ENCODE assay signal across 2 cellular contexts in genomic region chr16:1466968-1467521, GRCh38.
TF ChIP-seq lines count a peak whose summit lies in the region.

No MANE protein-coding gene starts in this region.

TF ChIP-seq in A549, 52 proteins besides CTCF, POLR2A, EP300 and RAD21 (continued from another document):
- no peak for TF ChIP-seq RNF2 (IDR thresholded peaks at IDR 0.05; ENCODE audit: borderline replicate concordance, low read depth)
- TF ChIP-seq, protein P1, sequence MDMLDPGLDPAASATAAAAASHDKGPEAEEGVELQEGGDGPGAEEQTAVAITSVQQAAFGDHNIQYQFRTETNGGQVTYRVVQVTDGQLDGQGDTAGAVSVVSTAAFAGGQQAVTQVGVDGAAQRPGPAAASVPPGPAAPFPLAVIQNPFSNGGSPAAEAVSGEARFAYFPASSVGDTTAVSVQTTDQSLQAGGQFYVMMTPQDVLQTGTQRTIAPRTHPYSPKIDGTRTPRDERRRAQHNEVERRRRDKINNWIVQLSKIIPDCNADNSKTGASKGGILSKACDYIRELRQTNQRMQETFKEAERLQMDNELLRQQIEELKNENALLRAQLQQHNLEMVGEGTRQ (IDR thresholded peaks at IDR 0.05) = no peak
- no peak for TF ChIP-seq HOXA7 (CRISPR knock-in tag; IDR thresholded peaks at IDR 0.05)
- no peak for TF ChIP-seq PHF8 (IDR thresholded peaks at IDR 0.05; ENCODE audit: borderline replicate concordance, low read depth)
- TF ChIP-seq EHMT2 (IDR thresholded peaks at IDR 0.05; ENCODE audit: low read depth) = no peak
- TF ChIP-seq, protein P2, sequence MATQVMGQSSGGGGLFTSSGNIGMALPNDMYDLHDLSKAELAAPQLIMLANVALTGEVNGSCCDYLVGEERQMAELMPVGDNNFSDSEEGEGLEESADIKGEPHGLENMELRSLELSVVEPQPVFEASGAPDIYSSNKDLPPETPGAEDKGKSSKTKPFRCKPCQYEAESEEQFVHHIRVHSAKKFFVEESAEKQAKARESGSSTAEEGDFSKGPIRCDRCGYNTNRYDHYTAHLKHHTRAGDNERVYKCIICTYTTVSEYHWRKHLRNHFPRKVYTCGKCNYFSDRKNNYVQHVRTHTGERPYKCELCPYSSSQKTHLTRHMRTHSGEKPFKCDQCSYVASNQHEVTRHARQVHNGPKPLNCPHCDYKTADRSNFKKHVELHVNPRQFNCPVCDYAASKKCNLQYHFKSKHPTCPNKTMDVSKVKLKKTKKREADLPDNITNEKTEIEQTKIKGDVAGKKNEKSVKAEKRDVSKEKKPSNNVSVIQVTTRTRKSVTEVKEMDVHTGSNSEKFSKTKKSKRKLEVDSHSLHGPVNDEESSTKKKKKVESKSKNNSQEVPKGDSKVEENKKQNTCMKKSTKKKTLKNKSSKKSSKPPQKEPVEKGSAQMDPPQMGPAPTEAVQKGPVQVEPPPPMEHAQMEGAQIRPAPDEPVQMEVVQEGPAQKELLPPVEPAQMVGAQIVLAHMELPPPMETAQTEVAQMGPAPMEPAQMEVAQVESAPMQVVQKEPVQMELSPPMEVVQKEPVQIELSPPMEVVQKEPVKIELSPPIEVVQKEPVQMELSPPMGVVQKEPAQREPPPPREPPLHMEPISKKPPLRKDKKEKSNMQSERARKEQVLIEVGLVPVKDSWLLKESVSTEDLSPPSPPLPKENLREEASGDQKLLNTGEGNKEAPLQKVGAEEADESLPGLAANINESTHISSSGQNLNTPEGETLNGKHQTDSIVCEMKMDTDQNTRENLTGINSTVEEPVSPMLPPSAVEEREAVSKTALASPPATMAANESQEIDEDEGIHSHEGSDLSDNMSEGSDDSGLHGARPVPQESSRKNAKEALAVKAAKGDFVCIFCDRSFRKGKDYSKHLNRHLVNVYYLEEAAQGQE (IDR thresholded peaks at IDR 0.05) = no peak
- TF ChIP-seq, protein P3, sequence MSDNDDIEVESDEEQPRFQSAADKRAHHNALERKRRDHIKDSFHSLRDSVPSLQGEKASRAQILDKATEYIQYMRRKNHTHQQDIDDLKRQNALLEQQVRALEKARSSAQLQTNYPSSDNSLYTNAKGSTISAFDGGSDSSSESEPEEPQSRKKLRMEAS (IDR thresholded peaks at IDR 0.05) = no peak
- no peak for TF ChIP-seq CBX8 (IDR thresholded peaks at IDR 0.05)
- TF ChIP-seq, protein P4, sequence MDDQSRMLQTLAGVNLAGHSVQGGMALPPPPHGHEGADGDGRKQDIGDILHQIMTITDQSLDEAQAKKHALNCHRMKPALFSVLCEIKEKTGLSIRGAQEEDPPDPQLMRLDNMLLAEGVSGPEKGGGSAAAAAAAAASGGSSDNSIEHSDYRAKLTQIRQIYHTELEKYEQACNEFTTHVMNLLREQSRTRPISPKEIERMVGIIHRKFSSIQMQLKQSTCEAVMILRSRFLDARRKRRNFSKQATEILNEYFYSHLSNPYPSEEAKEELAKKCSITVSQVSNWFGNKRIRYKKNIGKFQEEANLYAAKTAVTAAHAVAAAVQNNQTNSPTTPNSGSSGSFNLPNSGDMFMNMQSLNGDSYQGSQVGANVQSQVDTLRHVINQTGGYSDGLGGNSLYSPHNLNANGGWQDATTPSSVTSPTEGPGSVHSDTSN (IDR thresholded peaks at IDR 0.05) = no peak
- no peak for TF ChIP-seq SMC3 (IDR thresholded peaks at IDR 0.05)
- TF ChIP-seq FOSL2 (IDR thresholded peaks at IDR 0.05) = no peak
- no peak for TF ChIP-seq FOSL2 (CRISPR knock-in tag; IDR thresholded peaks at IDR 0.05)
- no peak for TF ChIP-seq NPAS2 (CRISPR knock-in tag; IDR thresholded peaks at IDR 0.05; ENCODE audit: borderline replicate concordance)
- TF ChIP-seq GATA3 (IDR thresholded peaks at IDR 0.05; ENCODE audit: borderline replicate concordance) = no peak
- no peak for TF ChIP-seq ATOH8 (CRISPR knock-in tag; IDR thresholded peaks at IDR 0.05; ENCODE audit: low read depth)
- no peak for TF ChIP-seq JUN (IDR thresholded peaks at IDR 0.05)
- no peak for TF ChIP-seq CHD4 (IDR thresholded peaks at IDR 0.05; ENCODE audit: borderline replicate concordance)
TF ChIP-seq in A549: peak in this region for 0.

TF ChIP-seq in GM23338, 12 proteins besides CTCF, POLR2A, EP300 and RAD21 (continued from another document):
- no peak for TF ChIP-seq ZNF331 (CRISPR knock-in tag; IDR thresholded peaks at IDR 0.05; ENCODE audit: low read depth)
- TF ChIP-seq POLR2AphosphoS5 (IDR thresholded peaks at IDR 0.05; ENCODE audit: low read depth) = no peak
- TF ChIP-seq ZNF114 (CRISPR knock-in tag; IDR thresholded peaks at IDR 0.05) = no peak
- TF ChIP-seq, protein P2 (IDR thresholded peaks at IDR 0.05; ENCODE audit: unreplicated experiment) = no peak
- TF ChIP-seq STAT1 (IDR thresholded peaks at IDR 0.05; ENCODE audit: unreplicated experiment) = no peak
- TF ChIP-seq, protein P5, sequence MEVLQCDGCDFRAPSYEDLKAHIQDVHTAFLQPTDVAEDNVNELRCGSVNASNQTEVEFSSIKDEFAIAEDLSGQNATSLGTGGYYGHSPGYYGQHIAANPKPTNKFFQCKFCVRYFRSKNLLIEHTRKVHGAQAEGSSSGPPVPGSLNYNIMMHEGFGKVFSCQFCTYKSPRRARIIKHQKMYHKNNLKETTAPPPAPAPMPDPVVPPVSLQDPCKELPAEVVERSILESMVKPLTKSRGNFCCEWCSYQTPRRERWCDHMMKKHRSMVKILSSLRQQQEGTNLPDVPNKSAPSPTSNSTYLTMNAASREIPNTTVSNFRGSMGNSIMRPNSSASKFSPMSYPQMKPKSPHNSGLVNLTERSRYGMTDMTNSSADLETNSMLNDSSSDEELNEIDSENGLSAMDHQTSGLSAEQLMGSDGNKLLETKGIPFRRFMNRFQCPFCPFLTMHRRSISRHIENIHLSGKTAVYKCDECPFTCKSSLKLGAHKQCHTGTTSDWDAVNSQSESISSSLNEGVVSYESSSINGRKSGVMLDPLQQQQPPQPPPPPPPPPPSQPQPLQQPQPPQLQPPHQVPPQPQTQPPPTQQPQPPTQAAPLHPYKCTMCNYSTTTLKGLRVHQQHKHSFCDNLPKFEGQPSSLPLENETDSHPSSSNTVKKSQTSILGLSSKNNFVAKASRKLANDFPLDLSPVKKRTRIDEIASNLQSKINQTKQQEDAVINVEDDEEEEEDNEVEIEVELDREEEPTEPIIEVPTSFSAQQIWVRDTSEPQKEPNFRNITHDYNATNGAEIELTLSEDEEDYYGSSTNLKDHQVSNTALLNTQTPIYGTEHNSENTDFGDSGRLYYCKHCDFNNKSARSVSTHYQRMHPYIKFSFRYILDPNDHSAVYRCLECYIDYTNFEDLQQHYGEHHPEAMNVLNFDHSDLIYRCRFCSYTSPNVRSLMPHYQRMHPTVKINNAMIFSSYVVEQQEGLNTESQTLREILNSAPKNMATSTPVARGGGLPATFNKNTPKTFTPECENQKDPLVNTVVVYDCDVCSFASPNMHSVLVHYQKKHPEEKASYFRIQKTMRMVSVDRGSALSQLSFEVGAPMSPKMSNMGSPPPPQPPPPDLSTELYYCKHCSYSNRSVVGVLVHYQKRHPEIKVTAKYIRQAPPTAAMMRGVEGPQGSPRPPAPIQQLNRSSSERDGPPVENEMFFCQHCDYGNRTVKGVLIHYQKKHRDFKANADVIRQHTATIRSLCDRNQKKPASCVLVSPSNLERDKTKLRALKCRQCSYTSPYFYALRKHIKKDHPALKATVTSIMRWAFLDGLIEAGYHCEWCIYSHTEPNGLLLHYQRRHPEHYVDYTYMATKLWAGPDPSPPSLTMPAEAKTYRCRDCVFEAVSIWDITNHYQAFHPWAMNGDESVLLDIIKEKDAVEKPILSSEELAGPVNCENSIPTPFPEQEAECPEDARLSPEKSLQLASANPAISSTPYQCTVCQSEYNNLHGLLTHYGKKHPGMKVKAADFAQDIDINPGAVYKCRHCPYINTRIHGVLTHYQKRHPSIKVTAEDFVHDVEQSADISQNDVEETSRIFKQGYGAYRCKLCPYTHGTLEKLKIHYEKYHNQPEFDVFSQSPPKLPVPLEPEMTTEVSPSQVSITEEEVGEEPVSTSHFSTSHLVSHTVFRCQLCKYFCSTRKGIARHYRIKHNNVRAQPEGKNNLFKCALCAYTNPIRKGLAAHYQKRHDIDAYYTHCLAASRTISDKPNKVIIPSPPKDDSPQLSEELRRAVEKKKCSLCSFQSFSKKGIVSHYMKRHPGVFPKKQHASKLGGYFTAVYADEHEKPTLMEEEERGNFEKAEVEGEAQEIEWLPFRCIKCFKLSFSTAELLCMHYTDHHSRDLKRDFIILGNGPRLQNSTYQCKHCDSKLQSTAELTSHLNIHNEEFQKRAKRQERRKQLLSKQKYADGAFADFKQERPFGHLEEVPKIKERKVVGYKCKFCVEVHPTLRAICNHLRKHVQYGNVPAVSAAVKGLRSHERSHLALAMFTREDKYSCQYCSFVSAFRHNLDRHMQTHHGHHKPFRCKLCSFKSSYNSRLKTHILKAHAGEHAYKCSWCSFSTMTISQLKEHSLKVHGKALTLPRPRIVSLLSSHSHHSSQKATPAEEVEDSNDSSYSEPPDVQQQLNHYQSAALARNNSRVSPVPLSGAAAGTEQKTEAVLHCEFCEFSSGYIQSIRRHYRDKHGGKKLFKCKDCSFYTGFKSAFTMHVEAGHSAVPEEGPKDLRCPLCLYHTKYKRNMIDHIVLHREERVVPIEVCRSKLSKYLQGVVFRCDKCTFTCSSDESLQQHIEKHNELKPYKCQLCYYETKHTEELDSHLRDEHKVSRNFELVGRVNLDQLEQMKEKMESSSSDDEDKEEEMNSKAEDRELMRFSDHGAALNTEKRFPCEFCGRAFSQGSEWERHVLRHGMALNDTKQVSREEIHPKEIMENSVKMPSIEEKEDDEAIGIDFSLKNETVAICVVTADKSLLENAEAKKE (CRISPR knock-in tag; IDR thresholded peaks at IDR 0.05) = no peak
- TF ChIP-seq NANOG (IDR thresholded peaks at IDR 0.05; ENCODE audit: borderline replicate concordance) = no peak
- TF ChIP-seq EZH2 (IDR thresholded peaks at IDR 0.05; ENCODE audit: low read depth, unreplicated experiment) = no peak
- TF ChIP-seq CREB1 (CRISPR knock-in tag; IDR thresholded peaks at IDR 0.05; ENCODE audit: low read depth) = no peak
- TF ChIP-seq EZH2phosphoT487 (IDR thresholded peaks at IDR 0.05; ENCODE audit: unreplicated experiment) = no peak
- TF ChIP-seq, protein P6, sequence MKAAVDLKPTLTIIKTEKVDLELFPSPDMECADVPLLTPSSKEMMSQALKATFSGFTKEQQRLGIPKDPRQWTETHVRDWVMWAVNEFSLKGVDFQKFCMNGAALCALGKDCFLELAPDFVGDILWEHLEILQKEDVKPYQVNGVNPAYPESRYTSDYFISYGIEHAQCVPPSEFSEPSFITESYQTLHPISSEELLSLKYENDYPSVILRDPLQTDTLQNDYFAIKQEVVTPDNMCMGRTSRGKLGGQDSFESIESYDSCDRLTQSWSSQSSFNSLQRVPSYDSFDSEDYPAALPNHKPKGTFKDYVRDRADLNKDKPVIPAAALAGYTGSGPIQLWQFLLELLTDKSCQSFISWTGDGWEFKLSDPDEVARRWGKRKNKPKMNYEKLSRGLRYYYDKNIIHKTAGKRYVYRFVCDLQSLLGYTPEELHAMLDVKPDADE (IDR thresholded peaks at IDR 0.05) = no peak
